In genomic region chr6:26043389-26044139, GRCh38 we compare ENCODE assay signal across 8 cellular contexts. TPM values are rescaled to one million over a fixed set of nuclear protein-coding genes. Genes with fewer than 3 reads are reported as not detected.
DNase-seq lines count a peak whose midpoint lies in the region; ATAC-seq and TF ChIP-seq lines count a peak whose summit lies in the region.

No MANE protein-coding gene starts in this region.

- peaks cover 1% of the 10 kb centered on the region for H3K79me2 ChIP-seq in trophoblast cell (ENCODE audit: control insufficient read depth, insufficient read depth, low read length, poor library complexity)

- H3K4me3 ChIP-seq in BJ (ENCODE audit: low read depth, low read length) (peak overlapping the region; percentile 41), trophoblast cell (ENCODE audit: low read depth, low read length) (peak overlapping the region; percentile 27)

- H3K9ac ChIP-seq in trophoblast cell (ENCODE audit: low read length) = no peak overlapping the region

- peaks cover 14% of the 10 kb centered on the region for H3K79me1 ChIP-seq in trophoblast cell (ENCODE audit: low read length)

- peak overlapping the region; percentile 72 for H2AK5ac ChIP-seq in trophoblast cell (ENCODE audit: low read length)

- no peak overlapping the region for H4K8ac ChIP-seq in trophoblast cell (ENCODE audit: low read depth, low read length)

- no peak overlapping the region for H3K4ac ChIP-seq in trophoblast cell (ENCODE audit: low read depth, low read length)

- no peak overlapping the region for H3K27ac ChIP-seq in trophoblast cell (ENCODE audit: low read depth, low read length)

- no peak overlapping the region for H2AFZ ChIP-seq in trophoblast cell (ENCODE audit: insufficient read depth, low read length, poor library complexity)

- CTCF ChIA-PET in BJ (lab: Yijun Ruan, JAX) = interaction anchor here (0.9 to 2.2 kb wide), 7 partner anchors 9 to 54 kb away, joined by 3 to 13 read pairs (median 5); partner anchors contain the start of gene HFE

- peak overlapping the region; percentile 99 for H3K27ac Mint-ChIP-seq in activated naive CD8-positive, alpha-beta T cell treated with anti-CD3 and anti-CD28 coated beads, Interleukin-2, amount 10 ng/mL, durations not matched to agents 7 days and 5 days

- peak overlapping the region; percentile 71 for H3K4me2 ChIP-seq in trophoblast cell (ENCODE audit: low read length)

- peaks cover 0 to 6% of the 10 kb centered on the region in 2 experiments for H3K4me1 ChIP-seq in trophoblast cell (ENCODE audit: control insufficient read depth in 1 of 2, insufficient read depth in 2 of 2, low read length in 2 of 2)

- no peak overlapping the region for H4K12ac ChIP-seq in trophoblast cell (ENCODE audit: low read depth, low read length)

- DNase-seq in BJ (ENCODE audit: low read depth) = peak; percentile 93
- peak; percentile 91 to 97 for DNase-seq in SHP77 (lab: John Stamatoyannopoulos, UW)
- DNase-seq in activated naive CD8-positive, alpha-beta T cell treated with anti-CD3 and anti-CD28 coated beads, Interleukin-2, amount 10 ng/mL, durations not matched to agents 7 days and 5 days = peak; percentile 78
- DNase-seq in glomerular visceral epithelial cell (ENCODE audit: extremely low spot score) = peak; percentile 61
- peak; percentile 68 to 96 for DNase-seq in trophoblast cell
- no peak for DNase-seq in NCI-H69 (lab: John Stamatoyannopoulos, UW)

- no peaks in the 10 kb centered on the region for H3K36me3 ChIP-seq in BJ (ENCODE audit: control insufficient read depth, insufficient read depth, low read length)
- H3K36me3 ChIP-seq in trophoblast cell (ENCODE audit: control insufficient read depth in 1 of 2, insufficient read depth in 2 of 2, low read length in 2 of 2) = peaks cover 4 to 5% of the 10 kb centered on the region in 2 experiments

- peak overlapping the region; percentile 2 for H3K14ac ChIP-seq in trophoblast cell (ENCODE audit: low read length)

- ATAC-seq in GM19324 (IDR thresholded peaks at IDR 0.05; ENCODE audit: low FRiP score, unreplicated experiment) (peak; percentile 71), HG03442 (IDR thresholded peaks at IDR 0.05; ENCODE audit: unreplicated experiment) (peak; percentile 68)
- ATAC-seq in activated naive CD8-positive, alpha-beta T cell treated with anti-CD3 and anti-CD28 coated beads, Interleukin-2, amount 10 ng/mL, durations not matched to agents 7 days and 5 days (ENCODE audit: low read depth) = peak; percentile 70

- peaks cover 6% of the 10 kb centered on the region for H3K9me3 ChIP-seq in trophoblast cell (ENCODE audit: insufficient read depth, low read depth, low read length)

- no peak overlapping the region for H2BK5ac ChIP-seq in trophoblast cell (ENCODE audit: low read depth, low read length, poor library complexity)

- H3K27me3 ChIP-seq in BJ (ENCODE audit: control insufficient read depth, insufficient read depth, low read length) (no peaks in the 10 kb centered on the region), trophoblast cell (ENCODE audit: insufficient read depth, low read length) (no peaks in the 10 kb centered on the region)

- peak overlapping the region; percentile 86 for H3K4me3 Mint-ChIP-seq in activated naive CD8-positive, alpha-beta T cell treated with anti-CD3 and anti-CD28 coated beads, Interleukin-2, amount 10 ng/mL, durations not matched to agents 7 days and 5 days

- POLR2A ChIA-PET in BJ (lab: Charles Lee) = interaction anchor here (0.6 to 2.3 kb wide), 18 partner anchors 11 to 1824 kb away, joined by 3 to 49 read pairs (median 6); a partner anchor contains a TSS
- POLR2A ChIA-PET in activated naive CD8-positive, alpha-beta T cell treated with anti-CD3 and anti-CD28 coated beads, Interleukin-2, amount 10 ng/mL, durations not matched to agents 7 days and 5 days (lab: Charles Lee) = interaction anchor here (0.5 to 30.0 kb wide), 48 partner anchors 11 to 1850 kb away, joined by 3 to 1993 read pairs (median 10); partner anchors contain the start of genes HFE and TRIM38

- peak overlapping the region; percentile 2 for H2BK120ac ChIP-seq in trophoblast cell (ENCODE audit: insufficient read depth, low read length, poor library complexity)

- no peaks in the 10 kb centered on the region for H3K36me3 Mint-ChIP-seq in activated naive CD8-positive, alpha-beta T cell treated with anti-CD3 and anti-CD28 coated beads, Interleukin-2, amount 10 ng/mL, durations not matched to agents 7 days and 5 days

- TF ChIP-seq CTCF in BJ (IDR thresholded peaks at IDR 0.05; ENCODE audit: insufficient read depth, low read depth, low read length) = no peak

- H3K23ac ChIP-seq in trophoblast cell (ENCODE audit: low read length) = no peak overlapping the region

- peak overlapping the region; percentile 18 for H4K91ac ChIP-seq in trophoblast cell (ENCODE audit: low read depth, low read length)

- H3K4me1 Mint-ChIP-seq in activated naive CD8-positive, alpha-beta T cell treated with anti-CD3 and anti-CD28 coated beads, Interleukin-2, amount 10 ng/mL, durations not matched to agents 7 days and 5 days = peaks cover 35% of the 10 kb centered on the region

- H3K18ac ChIP-seq in trophoblast cell (ENCODE audit: low read length) = no peak overlapping the region

- WGBS in trophoblast cell (ENCODE audit: extremely low coverage, insufficient coverage, insufficient read length) = no CpG with 5 or more reads among the region's 32 CpGs

- H3K9me3 Mint-ChIP-seq in activated naive CD8-positive, alpha-beta T cell treated with anti-CD3 and anti-CD28 coated beads, Interleukin-2, amount 10 ng/mL, durations not matched to agents 7 days and 5 days = no peaks in the 10 kb centered on the region

- H3K27me3 Mint-ChIP-seq in activated naive CD8-positive, alpha-beta T cell treated with anti-CD3 and anti-CD28 coated beads, Interleukin-2, amount 10 ng/mL, durations not matched to agents 7 days and 5 days = no peaks in the 10 kb centered on the region

- H2BK12ac ChIP-seq in trophoblast cell (ENCODE audit: low read length) = peak overlapping the region; percentile 65

RNA-seq across cellular contexts. Expression of gene HFE, which starts 43.7 kb away (rescaled TPM):
- 23.5 and 24.3 TPM in 2 replicates for polyA plus RNA-seq in BJ (2011; rRNA removed)
- polyA minus RNA-seq in BJ (2011; rRNA and poly(A)+ RNA removed) = 8.4 and 14.6 TPM in 2 replicates
- total RNA-seq in activated naive CD8-positive, alpha-beta T cell treated with anti-CD3 and anti-CD28 coated beads, Interleukin-2, amount 10 ng/mL, durations not matched to agents 7 days and 5 days = 1 to 10 TPM; 5.0 to 7.2 TPM
- polyA plus RNA-seq in trophoblast cell (2013) = 1.7 and 1.8 TPM in 2 replicates
